In genomic region chr2:96665717-96666116, GRCh38 we compare ENCODE assay signal across 5 cellular contexts. TPM values are rescaled to one million over a fixed set of nuclear protein-coding genes. Genes with fewer than 3 reads are reported as not detected.
"Had no signal": no experiment of that assay in that cellular context is flagged by ENCODE, and none has a peak within 500 bp of the region (broad histone marks: within the 10 kb centered on the region; RNA-seq: fewer than 3 reads in every experiment).

No MANE protein-coding gene starts in this region.

RNA-seq across cellular contexts. Expression of gene FER1L5, which starts 23.2 kb away (rescaled TPM):
- total RNA-seq: activated T-helper 1 cell treated with anti-CD3 and anti-CD28 coated beads, Interleukin-12 subunit alpha, Interleukin-12 subunit beta, Interleukin-2, Interleukin-4 antibody, amounts not matched to agents 30 ng/mL and 10 ng/mL and 1 ng/mL, durations not matched to agents 14 hours and 24 hours and 36 hours; dermis microvascular lymphatic vessel endothelial cell; myocyte; pulmonary artery endothelial cell; T-helper 17 cell had no signal
